ENCODE assay signal across 1 cellular context in genomic region chr6:30907758-30908591, GRCh38.
TF ChIP-seq lines count a peak whose summit lies in the region.

Gene GTF2H4 (plus strand): TSS chr6:30908207.

TF ChIP-seq in HEK293, 187 proteins besides CTCF, POLR2A, EP300 and RAD21 (continued from another document and continues in another):
- TF ChIP-seq, protein P1, sequence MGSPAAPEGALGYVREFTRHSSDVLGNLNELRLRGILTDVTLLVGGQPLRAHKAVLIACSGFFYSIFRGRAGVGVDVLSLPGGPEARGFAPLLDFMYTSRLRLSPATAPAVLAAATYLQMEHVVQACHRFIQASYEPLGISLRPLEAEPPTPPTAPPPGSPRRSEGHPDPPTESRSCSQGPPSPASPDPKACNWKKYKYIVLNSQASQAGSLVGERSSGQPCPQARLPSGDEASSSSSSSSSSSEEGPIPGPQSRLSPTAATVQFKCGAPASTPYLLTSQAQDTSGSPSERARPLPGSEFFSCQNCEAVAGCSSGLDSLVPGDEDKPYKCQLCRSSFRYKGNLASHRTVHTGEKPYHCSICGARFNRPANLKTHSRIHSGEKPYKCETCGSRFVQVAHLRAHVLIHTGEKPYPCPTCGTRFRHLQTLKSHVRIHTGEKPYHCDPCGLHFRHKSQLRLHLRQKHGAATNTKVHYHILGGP (tag by site-specific recombination; IDR thresholded peaks at IDR 0.05) = peak; percentile 21; the same call in 1 of the 2 replicates
- TF ChIP-seq, protein P2, sequence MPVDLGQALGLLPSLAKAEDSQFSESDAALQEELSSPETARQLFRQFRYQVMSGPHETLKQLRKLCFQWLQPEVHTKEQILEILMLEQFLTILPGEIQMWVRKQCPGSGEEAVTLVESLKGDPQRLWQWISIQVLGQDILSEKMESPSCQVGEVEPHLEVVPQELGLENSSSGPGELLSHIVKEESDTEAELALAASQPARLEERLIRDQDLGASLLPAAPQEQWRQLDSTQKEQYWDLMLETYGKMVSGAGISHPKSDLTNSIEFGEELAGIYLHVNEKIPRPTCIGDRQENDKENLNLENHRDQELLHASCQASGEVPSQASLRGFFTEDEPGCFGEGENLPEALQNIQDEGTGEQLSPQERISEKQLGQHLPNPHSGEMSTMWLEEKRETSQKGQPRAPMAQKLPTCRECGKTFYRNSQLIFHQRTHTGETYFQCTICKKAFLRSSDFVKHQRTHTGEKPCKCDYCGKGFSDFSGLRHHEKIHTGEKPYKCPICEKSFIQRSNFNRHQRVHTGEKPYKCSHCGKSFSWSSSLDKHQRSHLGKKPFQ (tag by site-specific recombination; IDR thresholded peaks at IDR 0.05) = peak; percentile 64; the same call in 1 of the 2 replicates
- TF ChIP-seq, protein P3, sequence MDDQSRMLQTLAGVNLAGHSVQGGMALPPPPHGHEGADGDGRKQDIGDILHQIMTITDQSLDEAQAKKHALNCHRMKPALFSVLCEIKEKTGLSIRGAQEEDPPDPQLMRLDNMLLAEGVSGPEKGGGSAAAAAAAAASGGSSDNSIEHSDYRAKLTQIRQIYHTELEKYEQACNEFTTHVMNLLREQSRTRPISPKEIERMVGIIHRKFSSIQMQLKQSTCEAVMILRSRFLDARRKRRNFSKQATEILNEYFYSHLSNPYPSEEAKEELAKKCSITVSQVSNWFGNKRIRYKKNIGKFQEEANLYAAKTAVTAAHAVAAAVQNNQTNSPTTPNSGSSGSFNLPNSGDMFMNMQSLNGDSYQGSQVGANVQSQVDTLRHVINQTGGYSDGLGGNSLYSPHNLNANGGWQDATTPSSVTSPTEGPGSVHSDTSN (CRISPR knock-in tag; IDR thresholded peaks at IDR 0.05) = no peak
- TF ChIP-seq ZNF701 (tag by site-specific recombination; IDR thresholded peaks at IDR 0.05) (no peak), KLF7 (tag by site-specific recombination; IDR thresholded peaks at IDR 0.05; ENCODE audit: borderline replicate concordance) (peak; percentile 96), ZNF624 (tag by site-specific recombination; IDR thresholded peaks at IDR 0.05) (no peak), ZNF549 (tag by site-specific recombination; IDR thresholded peaks at IDR 0.05) (no peak), ZNF513 (tag by site-specific recombination; IDR thresholded peaks at IDR 0.05) (peak; percentile 56; the same call in 1 of the 2 replicates), SALL2 (tag by site-specific recombination; IDR thresholded peaks at IDR 0.05; ENCODE audit: borderline replicate concordance) (peak; percentile 82; the same call in 1 of the 2 replicates), ZNF792 (tag by site-specific recombination; IDR thresholded peaks at IDR 0.05) (no peak), TSHZ1 (tag by site-specific recombination; IDR thresholded peaks at IDR 0.05; ENCODE audit: borderline replicate concordance) (0 out of 2 replicates have a peak, but pooled peaks have one; percentile 50), ZNF518A (tag by site-specific recombination; conservative IDR thresholded peaks at IDR 0.05; ENCODE audit: low read depth) (peak; percentile 88), ZNF394 (tag by site-specific recombination; IDR thresholded peaks at IDR 0.05; ENCODE audit: borderline replicate concordance) (peak; percentile 96), ZNF837 (tag by site-specific recombination; IDR thresholded peaks at IDR 0.05) (no peak), ZBTB48 (tag by site-specific recombination; IDR thresholded peaks at IDR 0.05) (peak; percentile 98), ELK4 (IDR thresholded peaks at IDR 0.05; ENCODE audit: borderline replicate concordance, low read depth, low read length) (no peak), ZNF266 (tag by site-specific recombination; IDR thresholded peaks at IDR 0.05; ENCODE audit: low read depth) (0 out of 2 replicates have a peak, but pooled peaks have one; percentile 0), KLF16 (tag by site-specific recombination; IDR thresholded peaks at IDR 0.05) (peak; percentile 99; the same call in 1 of the 2 replicates), MYNN (tag by site-specific recombination; IDR thresholded peaks at IDR 0.05; ENCODE audit: borderline replicate concordance) (peak; percentile 95), ZNF214 (tag by site-specific recombination; IDR thresholded peaks at IDR 0.05; ENCODE audit: borderline replicate concordance) (no peak), YY1 (tag by site-specific recombination; IDR thresholded peaks at IDR 0.05) (peak; percentile 87), ZNF561 (tag by site-specific recombination; IDR thresholded peaks at IDR 0.05; ENCODE audit: borderline replicate concordance) (peak; percentile 99), SCRT2 (tag by site-specific recombination; IDR thresholded peaks at IDR 0.05) (peak; percentile 64), ZNF423 (tag by site-specific recombination; IDR thresholded peaks at IDR 0.05) (no peak), ZNF629 (tag by site-specific recombination; IDR thresholded peaks at IDR 0.05) (peak; percentile 88), KLF9 (tag by site-specific recombination; IDR thresholded peaks at IDR 0.05; ENCODE audit: low read depth) (peak; percentile 95), ZNF555 (tag by site-specific recombination; conservative IDR thresholded peaks at IDR 0.05) (no peak)
- TF ChIP-seq, protein P4, sequence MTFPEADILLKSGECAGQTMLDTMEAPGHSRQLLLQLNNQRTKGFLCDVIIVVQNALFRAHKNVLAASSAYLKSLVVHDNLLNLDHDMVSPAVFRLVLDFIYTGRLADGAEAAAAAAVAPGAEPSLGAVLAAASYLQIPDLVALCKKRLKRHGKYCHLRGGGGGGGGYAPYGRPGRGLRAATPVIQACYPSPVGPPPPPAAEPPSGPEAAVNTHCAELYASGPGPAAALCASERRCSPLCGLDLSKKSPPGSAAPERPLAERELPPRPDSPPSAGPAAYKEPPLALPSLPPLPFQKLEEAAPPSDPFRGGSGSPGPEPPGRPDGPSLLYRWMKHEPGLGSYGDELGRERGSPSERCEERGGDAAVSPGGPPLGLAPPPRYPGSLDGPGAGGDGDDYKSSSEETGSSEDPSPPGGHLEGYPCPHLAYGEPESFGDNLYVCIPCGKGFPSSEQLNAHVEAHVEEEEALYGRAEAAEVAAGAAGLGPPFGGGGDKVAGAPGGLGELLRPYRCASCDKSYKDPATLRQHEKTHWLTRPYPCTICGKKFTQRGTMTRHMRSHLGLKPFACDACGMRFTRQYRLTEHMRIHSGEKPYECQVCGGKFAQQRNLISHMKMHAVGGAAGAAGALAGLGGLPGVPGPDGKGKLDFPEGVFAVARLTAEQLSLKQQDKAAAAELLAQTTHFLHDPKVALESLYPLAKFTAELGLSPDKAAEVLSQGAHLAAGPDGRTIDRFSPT (tag by site-specific recombination; IDR thresholded peaks at IDR 0.05) = peak; percentile 97
- TF ChIP-seq, protein P5, sequence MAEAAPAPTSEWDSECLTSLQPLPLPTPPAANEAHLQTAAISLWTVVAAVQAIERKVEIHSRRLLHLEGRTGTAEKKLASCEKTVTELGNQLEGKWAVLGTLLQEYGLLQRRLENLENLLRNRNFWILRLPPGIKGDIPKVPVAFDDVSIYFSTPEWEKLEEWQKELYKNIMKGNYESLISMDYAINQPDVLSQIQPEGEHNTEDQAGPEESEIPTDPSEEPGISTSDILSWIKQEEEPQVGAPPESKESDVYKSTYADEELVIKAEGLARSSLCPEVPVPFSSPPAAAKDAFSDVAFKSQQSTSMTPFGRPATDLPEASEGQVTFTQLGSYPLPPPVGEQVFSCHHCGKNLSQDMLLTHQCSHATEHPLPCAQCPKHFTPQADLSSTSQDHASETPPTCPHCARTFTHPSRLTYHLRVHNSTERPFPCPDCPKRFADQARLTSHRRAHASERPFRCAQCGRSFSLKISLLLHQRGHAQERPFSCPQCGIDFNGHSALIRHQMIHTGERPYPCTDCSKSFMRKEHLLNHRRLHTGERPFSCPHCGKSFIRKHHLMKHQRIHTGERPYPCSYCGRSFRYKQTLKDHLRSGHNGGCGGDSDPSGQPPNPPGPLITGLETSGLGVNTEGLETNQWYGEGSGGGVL (tag by site-specific recombination; IDR thresholded peaks at IDR 0.05) = peak; percentile 83
- TF ChIP-seq, protein P6, sequence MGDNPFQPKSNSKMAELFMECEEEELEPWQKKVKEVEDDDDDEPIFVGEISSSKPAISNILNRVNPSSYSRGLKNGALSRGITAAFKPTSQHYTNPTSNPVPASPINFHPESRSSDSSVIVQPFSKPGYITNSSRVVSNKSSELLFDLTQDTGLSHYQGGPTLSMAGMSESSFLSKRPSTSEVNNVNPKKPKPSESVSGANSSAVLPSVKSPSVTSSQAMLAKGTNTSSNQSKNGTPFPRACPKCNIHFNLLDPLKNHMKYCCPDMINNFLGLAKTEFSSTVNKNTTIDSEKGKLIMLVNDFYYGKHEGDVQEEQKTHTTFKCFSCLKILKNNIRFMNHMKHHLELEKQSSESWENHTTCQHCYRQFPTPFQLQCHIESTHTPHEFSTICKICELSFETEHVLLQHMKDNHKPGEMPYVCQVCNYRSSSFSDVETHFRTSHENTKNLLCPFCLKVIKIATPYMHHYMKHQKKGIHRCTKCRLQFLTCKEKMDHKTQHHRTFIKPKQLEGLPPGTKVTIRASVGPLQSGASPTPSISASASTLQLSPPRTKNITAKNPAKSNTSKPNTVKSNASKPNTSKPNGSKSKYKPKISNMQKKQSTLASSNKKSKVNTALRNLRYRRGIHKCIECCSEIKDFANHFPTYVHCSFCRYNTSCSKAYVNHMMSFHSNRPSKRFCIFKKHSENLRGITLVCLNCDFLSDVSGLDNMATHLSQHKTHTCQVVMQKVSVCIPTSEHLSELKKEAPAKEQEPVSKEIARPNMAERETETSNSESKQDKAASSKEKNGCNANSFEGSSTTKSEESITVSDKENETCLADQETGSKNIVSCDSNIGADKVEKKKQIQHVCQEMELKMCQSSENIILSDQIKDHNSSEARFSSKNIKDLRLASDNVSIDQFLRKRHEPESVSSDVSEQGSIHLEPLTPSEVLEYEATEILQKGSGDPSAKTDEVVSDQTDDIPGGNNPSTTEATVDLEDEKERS (tag by site-specific recombination; IDR thresholded peaks at IDR 0.05) = peak; percentile 96
